25 cellular contexts compared by ENCODE assay signal in genomic region chr16:53045554-53046250, GRCh38. TPM values are rescaled to one million over a fixed set of nuclear protein-coding genes. Genes with fewer than 3 reads are reported as not detected.
A peak's percentile ranks its signal among the peaks of the same experiment; 100 is the strongest.
DNase-seq lines count a peak whose midpoint lies in the region; ATAC-seq, FAIRE-seq and TF ChIP-seq lines count a peak whose summit lies in the region.
"Had no signal": no experiment of that assay in that cellular context is flagged by ENCODE, and none has a peak within 500 bp of the region (broad histone marks: within the 10 kb centered on the region; RNA-seq: fewer than 3 reads in every experiment).

No MANE protein-coding gene starts in this region.

- FAIRE-seq in D721Med (lab: Jason Lieb, UNC), result no peak
- FAIRE-seq: GM18507, TTC549 had no signal

- no peaks in the 10 kb centered on the region for H3K36me3 Mint-ChIP-seq in nephron (ENCODE audit: low read depth)
- H3K36me3 Mint-ChIP-seq: memory B cell; natural killer cell treated with Interleukin-12 subunit alpha and Interleukin-12 subunit beta and Interleukin-15 and Interleukin-18, amount 100 ng/mL, for 72 hours; T-cell had no signal

- no peak overlapping the region for H3K4me3 Mint-ChIP-seq in nephron
- H3K4me3 Mint-ChIP-seq: activated CD4-positive, alpha-beta T cell treated with anti-CD3 and anti-CD28 coated beads for 36 hours; central memory CD8-positive, alpha-beta T cell; memory B cell; natural killer cell treated with Interleukin-12 subunit alpha and Interleukin-12 subunit beta and Interleukin-15 and Interleukin-18, amount 100 ng/mL, for 72 hours; T-cell had no signal

- peak overlapping the region; percentile 89 to 100 (median 97) for H3K27ac Mint-ChIP-seq in nephron
- H3K27ac Mint-ChIP-seq: activated CD4-positive, alpha-beta T cell treated with anti-CD3 and anti-CD28 coated beads for 36 hours; memory B cell; natural killer cell treated with Interleukin-12 subunit alpha and Interleukin-12 subunit beta and Interleukin-15 and Interleukin-18, amount 100 ng/mL, for 72 hours; T-cell had no signal

- peaks cover 49% of the 10 kb centered on the region for H3K4me1 Mint-ChIP-seq in nephron
- H3K4me1 Mint-ChIP-seq: activated CD4-positive, alpha-beta T cell treated with anti-CD3 and anti-CD28 coated beads for 36 hours; central memory CD8-positive, alpha-beta T cell had no signal

- TF ChIP-seq CTCF in C4-2B (conservative IDR thresholded peaks at IDR 0.05) (no peak), nephron (IDR thresholded peaks at IDR 0.05; ENCODE audit: unreplicated experiment in 3 of 3) (no peak), D721Med (IDR thresholded peaks at IDR 0.05; ENCODE audit: insufficient read depth, missing control alignments) (no peak)

- ATAC-seq in esophagus mucosa, result peak; percentile 63
- no peak for ATAC-seq in GM19351 (IDR thresholded peaks at IDR 0.05; ENCODE audit: unreplicated experiment)
- ATAC-seq: activated CD4-positive, alpha-beta T cell treated with anti-CD3 and anti-CD28 coated beads for 36 hours; gastroesophageal sphincter; natural killer cell treated with Interleukin-12 subunit alpha and Interleukin-12 subunit beta and Interleukin-15 and Interleukin-18, amount 100 ng/mL, for 72 hours; Panc1; T-cell had no signal

- peak overlapping the region; percentile 74 for H3K27ac ChIP-seq in C4-2B
- H3K27ac ChIP-seq: BLaER1 treated with 17β-estradiol and CSF1 and Interleukin-3, amounts not matched to agents 10 nM and 100 nM; gastroesophageal sphincter; SJCRH30 had no signal

- peaks cover 7% of the 10 kb centered on the region for H3K9me3 Mint-ChIP-seq in nephron
- H3K9me3 Mint-ChIP-seq: central memory CD8-positive, alpha-beta T cell; natural killer cell treated with Interleukin-12 subunit alpha and Interleukin-12 subunit beta and Interleukin-15 and Interleukin-18, amount 100 ng/mL, for 72 hours; T-cell had no signal

- peaks cover 33% of the 10 kb centered on the region for H3K27me3 Mint-ChIP-seq in nephron (ENCODE audit: low read depth)
- H3K27me3 Mint-ChIP-seq: activated CD4-positive, alpha-beta T cell treated with anti-CD3 and anti-CD28 coated beads for 36 hours had no signal

- DNase-seq in NCI-H69 (lab: John Stamatoyannopoulos, UW), result peak; percentile 21
- DNase-seq in NCI-H748 treated with DMSO at 0.1 percent for 48 hours (lab: John Stamatoyannopoulos, UW), result no peak
- DNase-seq in glomerular visceral epithelial cell (ENCODE audit: extremely low spot score), result no peak
- DNase-seq in D721Med (ENCODE audit: insufficient read length, low spot score), result no peak
- DNase-seq: activated CD4-positive, alpha-beta T cell treated with anti-CD3 and anti-CD28 coated beads for 36 hours; activated naive CD4-positive, alpha-beta T cell treated with anti-CD3 and anti-CD28 coated beads, Interleukin-2, amount 50 U/mL, for 16 hours; Kasumi-1; NCI-H1092 treated with DMSO at 0.1 percent for 48 hours; NCI-H446; NK-92 treated with Interleukin-12 subunit alpha and Interleukin-12 subunit beta, amount 100 ng/mL, for 24 hours; SJCRH30; substantia nigra; T-cell had no signal

RNA-seq across cellular contexts. Expression of gene CHD9NB, which starts 7.0 kb away (rescaled TPM):
- 2.2 TPM for total RNA-seq in esophagus mucosa
- total RNA-seq: SJCRH30, T-cell had no signal

RNA-seq across cellular contexts. Expression of gene CHD9, which starts 9.1 kb away (rescaled TPM):
- 39.3 TPM for total RNA-seq in esophagus mucosa
